34 cellular contexts compared by ENCODE assay signal in genomic region chr15:73555080-73555479, GRCh38.
"Had no signal": no experiment of that assay in that cellular context is flagged by ENCODE, and none has a peak within 500 bp of the region (broad histone marks: within the 10 kb centered on the region; RNA-seq: fewer than 3 reads in every experiment).

No MANE protein-coding gene starts in this region.

- H3K4me1 Mint-ChIP-seq: activated CD4-positive, alpha-beta T cell treated with anti-CD3 and anti-CD28 coated beads, Interleukin-2, amount 10 ng/mL, durations not matched to agents 24 days and 14 days; activated naive CD8-positive, alpha-beta T cell treated with anti-CD3 and anti-CD28 coated beads for 36 hours; activated T-helper 17 cell treated with anti-CD3 and anti-CD28 coated beads, Interleukin-2, amount 50 U/mL, for 72 hours; T-cell had no signal

- H3K9me3 Mint-ChIP-seq: activated CD4-positive, alpha-beta T cell treated with anti-CD3 and anti-CD28 coated beads, Interleukin-2, amount 10 ng/mL, durations not matched to agents 24 days and 14 days; activated naive CD8-positive, alpha-beta T cell treated with anti-CD3 and anti-CD28 coated beads for 36 hours; activated T-cell treated with anti-CD3 and anti-CD28 coated beads, Interleukin-2, amount 50 U/mL, for 72 hours; activated T-helper 17 cell treated with anti-CD3 and anti-CD28 coated beads, Interleukin-2, amount 50 U/mL, for 72 hours; T-cell had no signal

- H3K4me3 ChIP-seq: K562, MG63 had no signal

- DNase-seq: activated CD4-positive, alpha-beta T cell treated with anti-CD3 and anti-CD28 coated beads, Interleukin-2, amount 10 ng/mL, durations not matched to agents 24 days and 14 days; activated CD4-positive, alpha-beta T cell treated with anti-CD3 and anti-CD28 coated beads, Interleukin-2, amount 50 U/mL, for 4 hours; activated effector memory CD4-positive, alpha-beta T cell treated with anti-CD3 and anti-CD28 coated beads, Interleukin-2, amount 50 U/mL, for 16 hours; activated naive CD4-positive, alpha-beta T cell; activated naive CD4-positive, alpha-beta T cell treated with anti-CD3 and anti-CD28 coated beads, Interleukin-2, amount 50 U/mL, for 16 hours; activated naive CD8-positive, alpha-beta T cell treated with anti-CD3 and anti-CD28 coated beads for 36 hours; activated T-cell treated with anti-CD3 and anti-CD28 coated beads, Interleukin-2, amount 50 U/mL, for 1 hour; activated T-cell treated with anti-CD3 and anti-CD28 coated beads, Interleukin-2, amount 50 U/mL, for 72 hours; amniotic stem cell; aorta; brain microvascular endothelial cell; central memory CD4-positive, alpha-beta T cell; MG63; NCI-H1048; NCI-H1105 treated with DMSO at 0.1 percent for 48 hours; NCI-H1436; NCI-H1694; NCI-H1930; NCI-H345; NCI-H510A; NCI-H526; NCI-H748 treated with DMSO at 0.1 percent for 48 hours; NK-92 treated with Interleukin-12 subunit alpha and Interleukin-12 subunit beta, amount 100 ng/mL, for 24 hours; PC-3; SIG-M5; T-cell; T-helper 17 cell; T-helper 9 cell; WERI-Rb-1 had no signal

- H3K27me3 ChIP-seq: brain microvascular endothelial cell, MG63 had no signal

- H3K9me3 ChIP-seq: MG63 had no signal

- H3K27ac ChIP-seq: brain microvascular endothelial cell, RWPE1, WERI-Rb-1 had no signal

- H3K27ac Mint-ChIP-seq: activated CD4-positive, alpha-beta T cell treated with anti-CD3 and anti-CD28 coated beads, Interleukin-2, amount 10 ng/mL, durations not matched to agents 24 days and 14 days; activated naive CD8-positive, alpha-beta T cell treated with anti-CD3 and anti-CD28 coated beads for 36 hours; activated T-cell treated with anti-CD3 and anti-CD28 coated beads, Interleukin-2, amount 50 U/mL, for 72 hours; activated T-helper 17 cell treated with anti-CD3 and anti-CD28 coated beads, Interleukin-2, amount 50 U/mL, for 72 hours; T-cell; T-helper 17 cell had no signal

- ATAC-seq: activated T-cell treated with anti-CD3 and anti-CD28 coated beads, Interleukin-2, amount 50 U/mL, for 72 hours; activated T-helper 17 cell treated with anti-CD3 and anti-CD28 coated beads, Interleukin-2, amount 50 U/mL, for 72 hours; K562; PC-3; Right ventricle myocardium inferior; SK-N-SH treated with all-trans-retinoic acid at 6 μM for 48 hours; T-cell; T-helper 17 cell had no signal

- H3K4me3 Mint-ChIP-seq: activated CD4-positive, alpha-beta T cell treated with anti-CD3 and anti-CD28 coated beads, Interleukin-2, amount 10 ng/mL, durations not matched to agents 24 days and 14 days; activated naive CD8-positive, alpha-beta T cell treated with anti-CD3 and anti-CD28 coated beads for 36 hours; activated T-cell treated with anti-CD3 and anti-CD28 coated beads, Interleukin-2, amount 50 U/mL, for 72 hours; activated T-helper 17 cell treated with anti-CD3 and anti-CD28 coated beads, Interleukin-2, amount 50 U/mL, for 72 hours; T-cell; T-helper 17 cell had no signal

- H3K27me3 Mint-ChIP-seq: activated CD4-positive, alpha-beta T cell treated with anti-CD3 and anti-CD28 coated beads, Interleukin-2, amount 10 ng/mL, durations not matched to agents 24 days and 14 days; activated naive CD8-positive, alpha-beta T cell treated with anti-CD3 and anti-CD28 coated beads for 36 hours; activated T-helper 17 cell treated with anti-CD3 and anti-CD28 coated beads, Interleukin-2, amount 50 U/mL, for 72 hours; T-cell; T-helper 17 cell had no signal
